ENCODE assay signal across 2 cellular contexts in the genomic region with DNA sequence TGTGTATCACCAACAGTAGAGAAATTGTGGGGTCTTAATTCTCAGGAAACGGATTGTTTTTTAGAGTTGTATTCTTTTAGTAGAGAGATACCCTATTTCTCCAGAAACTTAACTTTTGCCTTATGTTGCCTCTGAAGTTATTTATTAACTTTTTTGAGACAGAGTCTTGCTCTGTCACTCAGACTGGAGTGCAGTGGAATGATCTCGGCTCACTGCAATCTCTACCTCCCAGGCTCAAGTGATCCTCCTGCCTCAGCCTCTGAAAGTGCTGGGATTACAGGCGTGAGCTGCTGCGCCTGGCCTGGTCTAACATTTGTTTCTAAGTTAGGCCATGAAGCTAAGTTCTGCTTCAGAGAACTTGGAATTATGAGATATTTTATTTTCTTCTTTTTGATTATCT.
TF ChIP-seq lines count a peak whose summit lies in the region.

No MANE protein-coding gene starts in this region.

TF ChIP-seq in A549, 52 proteins besides CTCF, POLR2A, EP300 and RAD21 (continued from another document):
- TF ChIP-seq, protein P1, sequence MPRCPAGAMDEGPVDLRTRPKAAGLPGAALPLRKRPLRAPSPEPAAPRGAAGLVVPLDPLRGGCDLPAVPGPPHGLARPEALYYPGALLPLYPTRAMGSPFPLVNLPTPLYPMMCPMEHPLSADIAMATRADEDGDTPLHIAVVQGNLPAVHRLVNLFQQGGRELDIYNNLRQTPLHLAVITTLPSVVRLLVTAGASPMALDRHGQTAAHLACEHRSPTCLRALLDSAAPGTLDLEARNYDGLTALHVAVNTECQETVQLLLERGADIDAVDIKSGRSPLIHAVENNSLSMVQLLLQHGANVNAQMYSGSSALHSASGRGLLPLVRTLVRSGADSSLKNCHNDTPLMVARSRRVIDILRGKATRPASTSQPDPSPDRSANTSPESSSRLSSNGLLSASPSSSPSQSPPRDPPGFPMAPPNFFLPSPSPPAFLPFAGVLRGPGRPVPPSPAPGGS (IDR thresholded peaks at IDR 0.05) = no peak
- TF ChIP-seq CEBPB (IDR thresholded peaks at IDR 0.05) = no peak
- TF ChIP-seq MAFK (IDR thresholded peaks at IDR 0.05; ENCODE audit: partially characterized antibody) = no peak
- no peak for TF ChIP-seq ZNF302 (CRISPR knock-in tag; IDR thresholded peaks at IDR 0.05)
- no peak for TF ChIP-seq TP53 (CRISPR knock-in tag; IDR thresholded peaks at IDR 0.05)
- TF ChIP-seq ESRRA (IDR thresholded peaks at IDR 0.05; ENCODE audit: borderline replicate concordance, low read length) = no peak
- TF ChIP-seq, protein P2, sequence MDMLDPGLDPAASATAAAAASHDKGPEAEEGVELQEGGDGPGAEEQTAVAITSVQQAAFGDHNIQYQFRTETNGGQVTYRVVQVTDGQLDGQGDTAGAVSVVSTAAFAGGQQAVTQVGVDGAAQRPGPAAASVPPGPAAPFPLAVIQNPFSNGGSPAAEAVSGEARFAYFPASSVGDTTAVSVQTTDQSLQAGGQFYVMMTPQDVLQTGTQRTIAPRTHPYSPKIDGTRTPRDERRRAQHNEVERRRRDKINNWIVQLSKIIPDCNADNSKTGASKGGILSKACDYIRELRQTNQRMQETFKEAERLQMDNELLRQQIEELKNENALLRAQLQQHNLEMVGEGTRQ (IDR thresholded peaks at IDR 0.05) = no peak
- no peak for TF ChIP-seq NR3C1 (IDR thresholded peaks at IDR 0.05)

TF ChIP-seq in IMR-90, 13 proteins besides CTCF, POLR2A, EP300 and RAD21 (continued from another document):
- TF ChIP-seq ELK1 (IDR thresholded peaks at IDR 0.05; ENCODE audit: borderline replicate concordance, low read depth, low read length) = no peak
- TF ChIP-seq CEBPB (IDR thresholded peaks at IDR 0.05; ENCODE audit: low read depth, low read length) = no peak
- no peak for TF ChIP-seq RFX5 (IDR thresholded peaks at IDR 0.05; ENCODE audit: low read depth, low read length)
- TF ChIP-seq FOS (IDR thresholded peaks at IDR 0.05; ENCODE audit: low read depth, low read length) = no peak
- no peak for TF ChIP-seq RCOR1 (IDR thresholded peaks at IDR 0.05; ENCODE audit: insufficient replicate concordance, low read length)
- no peak for TF ChIP-seq MAFK (IDR thresholded peaks at IDR 0.05; ENCODE audit: low read depth, low read length)
- no peak for TF ChIP-seq SMC3 (IDR thresholded peaks at IDR 0.05; ENCODE audit: low read depth, low read length)
- TF ChIP-seq, protein P2 (IDR thresholded peaks at IDR 0.05; ENCODE audit: low read depth, low read length) = no peak
- TF ChIP-seq MXI1 (IDR thresholded peaks at IDR 0.05; ENCODE audit: borderline replicate concordance, low read depth, low read length) = no peak
